Comparison of ENCODE assay signal across 10 cellular contexts in genomic region chr9:128094950-128095544, GRCh38. TPM values are rescaled to one million over a fixed set of nuclear protein-coding genes. Genes with fewer than 3 reads are reported as not detected.
DNase-seq lines count a peak whose midpoint lies in the region; ATAC-seq, FAIRE-seq and TF ChIP-seq lines count a peak whose summit lies in the region.
"Had no signal": no experiment of that assay in that cellular context is flagged by ENCODE, and none has a peak within 500 bp of the region (broad histone marks: within the 10 kb centered on the region; RNA-seq: fewer than 3 reads in every experiment).

No MANE protein-coding gene starts in this region.

- ATAC-seq in activated T-cell treated with anti-CD3 and anti-CD28 coated beads, Interleukin-2, amount 50 U/mL, for 4 hours, result no peak
- no peak for ATAC-seq in K562

- 0 out of 2 replicates have a peak, but pooled peaks cover 10% of the 10 kb centered on the region for H4K20me1 ChIP-seq in K562 (replicated peaks; ENCODE audit: control insufficient read depth, insufficient read depth, low read length)

- TF ChIP-seq RAD21 in K562 (CRISPR knock-in tag; conservative IDR thresholded peaks at IDR 0.05 in 1 of 2, IDR thresholded peaks at IDR 0.05 in 1 of 2), result no peak

- H3K4me1 ChIP-seq in K562 (replicated peaks in 1 of 2; ENCODE audit: control insufficient read depth in 2 of 2, insufficient read depth in 2 of 2, low read length in 2 of 2) (peaks cover 80 to 88% of the 10 kb centered on the region in 2 experiments), mesodermal cell (ENCODE audit: control insufficient read depth, insufficient read depth, low read length, poor library complexity, severe bottlenecking) (peaks cover 46% of the 10 kb centered on the region), transverse colon (peaks cover 33 to 79% (median 57%) of the 10 kb centered on the region in 4 donors)

- DNase-seq in activated T-cell treated with anti-CD3 and anti-CD28 coated beads, Interleukin-2, amount 50 U/mL, for 4 hours, result no peak
- no peak for DNase-seq in activated T-cell treated with anti-CD3 and anti-CD28 coated beads, Interleukin-2, amount 50 U/mL, for 1 hour
- DNase-seq in K562 (ENCODE audit: extremely low read depth in 1 of 4, low spot score in 3 of 4), result no peak
- no peak for DNase-seq in transverse colon
- no peak for DNase-seq in GM13977 (ENCODE audit: low spot score)
- DNase-seq in head of caudate nucleus, result no peak
- DNase-seq in NCI-H510A treated with DMSO at 0.1 percent for 48 hours (lab: John Stamatoyannopoulos, UW), result no peak

- WGBS in K562 (ENCODE audit: insufficient coverage, low coverage, missing lambda C conversion rate), result 48% methylated on average over 11 of the region's 11 CpGs
- WGBS in mesodermal cell (ENCODE audit: insufficient coverage in 2 of 2), 2 experiments, result 74 to 81% methylated on average over 9 to 11 of the region's 11 CpGs
- whole genome bisulfite sequencing in transverse colon (ENCODE audit: low coverage in 1 of 2), 2 donors, result 71 to 93% methylated on average over 3 to 11 of the region's 11 CpGs

- peaks cover 92% of the 10 kb centered on the region for H3K79me2 ChIP-seq in K562 (ENCODE audit: control insufficient read depth, insufficient read depth, low read length)

- in situ Hi-C loops in K562 (cut with MboI), result no loop called here
- in situ Hi-C loops in transverse colon (cut with MboI; ENCODE audit: low pct_ligation_motif_present in 1 of 4, low pct_unique_long_range_greater_than_20kb in 1 of 4, low sequenced_read_pairs in 3 of 4), result no loop called here
- in situ Hi-C loops in GM13977 (cut with MboI; ENCODE audit: low pct_unique_long_range_greater_than_20kb, low sequenced_read_pairs, unreplicated experiment), result no loop called here

- peak overlapping the region; percentile 68 to 80; a peak in 3 of 4 replicates for H3K9ac ChIP-seq in K562 (ENCODE audit: insufficient read depth in 1 of 2, low read depth in 2 of 2, low read length in 2 of 2)

- no peak for FAIRE-seq in K562 (lab: Jason Lieb, UNC)
- FAIRE-seq: colon, HTR-8/SVneo had no signal

- peaks cover 3% of the 10 kb centered on the region for H3K36me3 Mint-ChIP-seq in activated T-cell treated with anti-CD3 and anti-CD28 coated beads, Interleukin-2, amount 50 U/mL, for 4 hours (ENCODE audit: insufficient read depth)

- no peak overlapping the region; the same call in 1 of the 2 replicates for H3K4me3 ChIP-seq in K562
- no peak overlapping the region for H3K4me3 ChIP-seq in mesodermal cell (ENCODE audit: extremely low read depth, insufficient read depth, low read length, poor library complexity, severe bottlenecking)
- H3K4me3 ChIP-seq in transverse colon, result no peak overlapping the region

- no TSS peak for BruUV-seq in K562 (replicated peaks; lab: Mats Ljungman, UMichigan)

- TF ChIP-seq EP300 in K562 (IDR thresholded peaks at IDR 0.05; ENCODE audit: low read length) (no peak), transverse colon (IDR thresholded peaks at IDR 0.05; ENCODE audit: low read depth) (no peak)

- H3K9me3 Mint-ChIP-seq in activated T-cell treated with anti-CD3 and anti-CD28 coated beads, Interleukin-2, amount 50 U/mL, for 4 hours, result no peaks in the 10 kb centered on the region

- intact Hi-C loops in K562 (cut with micrococcal nuclease) (loop anchor here (1.0 to 2.0 kb wide), 2 partner anchors 16 to 28 kb away; partner anchors contain the start of gene NAIF1), transverse colon (cut with DNase I; ENCODE audit: low total_unique reads) (no loop called here), head of caudate nucleus (cut with DNase I) (no loop called here)

- no peaks in the 10 kb centered on the region for H3K9me3 ChIP-seq in K562 (replicated peaks; ENCODE audit: control insufficient read depth, insufficient read depth, low read depth, low read length)
- no peaks in the 10 kb centered on the region for H3K9me3 ChIP-seq in mesodermal cell (ENCODE audit: control insufficient read depth, low read length)
- no peaks in the 10 kb centered on the region for H3K9me3 ChIP-seq in transverse colon

- H3K9me1 ChIP-seq in K562 (ENCODE audit: control insufficient read depth, insufficient read depth, low read length), result no peaks in the 10 kb centered on the region

- CTCF ChIA-PET in K562 (lab: Yijun Ruan, JAX; ENCODE audit: low intra/inter-chr PET ratio), result no interaction called here

- H3K4me3 Mint-ChIP-seq in activated T-cell treated with anti-CD3 and anti-CD28 coated beads, Interleukin-2, amount 50 U/mL, for 4 hours, result peak overlapping the region; percentile 55

- POLR2A ChIA-PET in K562 (lab: Yijun Ruan, JAX), result interaction anchor here (0.6 to 5.6 kb wide), 9 partner anchors 10 to 165 kb away, joined by 3 to 82 read pairs (median 6); partner anchors contain the start of genes NAIF1 and SLC25A25

- H3K27me3 ChIP-seq in K562 (ENCODE audit: control insufficient read depth in 2 of 2, insufficient read depth in 2 of 2, low read length in 2 of 2) (no peaks in the 10 kb centered on the region), transverse colon (no peaks in the 10 kb centered on the region)

- peaks cover 83% of the 10 kb centered on the region for H3K4me1 Mint-ChIP-seq in activated T-cell treated with anti-CD3 and anti-CD28 coated beads, Interleukin-2, amount 50 U/mL, for 4 hours (ENCODE audit: low read depth)

- H3K4me2 ChIP-seq in K562 (ENCODE audit: insufficient read depth, low read length), result peak overlapping the region; percentile 78

- H3K27ac ChIP-seq in K562 (ENCODE audit: extremely low read depth, low read depth, low read length), result peak overlapping the region; percentile 89
- peak overlapping the region; percentile 95 for H3K27ac ChIP-seq in mesodermal cell (ENCODE audit: low read depth, low read length, severe bottlenecking)
- H3K27ac ChIP-seq in transverse colon, result peak overlapping the region; percentile 86 to 91 (median 88)

- no peak for TF ChIP-seq POLR2A in K562 (conservative IDR thresholded peaks at IDR 0.05)
- no peak for TF ChIP-seq POLR2A in transverse colon (IDR thresholded peaks at IDR 0.05)

- no peak for TF ChIP-seq CTCF in K562 (IDR thresholded peaks at IDR 0.05 in 2 of 3, conservative IDR thresholded peaks at IDR 0.05 in 1 of 3; ENCODE audit: insufficient read depth in 2 of 3, low read depth in 1 of 3, low read length in 3 of 3)
- no peak for TF ChIP-seq CTCF in transverse colon (IDR thresholded peaks at IDR 0.05)
- no peak for TF ChIP-seq CTCF in GM13977 (IDR thresholded peaks at IDR 0.05; ENCODE audit: extremely low read depth, insufficient read depth, missing control alignments)

- no peak overlapping the region for H2AFZ ChIP-seq in K562 (ENCODE audit: low read depth, low read length)

- H3K36me3 ChIP-seq in K562 (ENCODE audit: control insufficient read depth, insufficient read depth, low read length) (peaks cover 72% of the 10 kb centered on the region; the same call in 2 of the 3 replicates), mesodermal cell (ENCODE audit: control insufficient read depth, insufficient read depth, low read length) (peaks cover 4% of the 10 kb centered on the region), transverse colon (no peaks in the 10 kb centered on the region)

- no peaks in the 10 kb centered on the region for H3K27me3 Mint-ChIP-seq in activated T-cell treated with anti-CD3 and anti-CD28 coated beads, Interleukin-2, amount 50 U/mL, for 4 hours (ENCODE audit: low read depth)

RNA-seq across cellular contexts. Expression of gene SLC25A25, which starts 27.0 kb away (rescaled TPM):
- 10 to 100 TPM; 13.9 to 16.3 (median 15.6) TPM for total RNA-seq in activated T-cell treated with anti-CD3 and anti-CD28 coated beads, Interleukin-2, amount 50 U/mL, for 4 hours
- 56.5 and 74.4 TPM in 2 replicates for total RNA-seq in K562 (2011; cell fraction: chromatin; rRNA removed; ENCODE audit: low replicate concordance)
- total RNA-seq in K562 (2011; cell fraction: nucleolus; rRNA removed), result 41.5 and 42.5 TPM in 2 replicates
- 26.8 and 33.4 TPM in 2 replicates for total RNA-seq in K562 (2011; cell fraction: nucleoplasm; rRNA removed)
- total RNA-seq in K562 (2014; rRNA removed) (35.9 and 39.5 TPM in 2 replicates), K562 (2014; rRNA removed; fragmentation: Illumina TruSeq; extraction: Trizol) (19.0 and 19.3 TPM in 2 replicates), K562 (2015; rRNA removed; fragmentation: Illumina TruSeq; extraction: Trizol) (23.2 and 25.1 TPM in 2 replicates), K562 (2021) (30.1 and 30.7 TPM in 2 replicates), transverse colon (10 to 100 TPM; 25.5 to 35.5 (median 32.5) TPM)
- polyA plus RNA-seq in K562 (2011; rRNA removed) (21.7 and 26.7 TPM in 2 replicates), K562 (2014; fragmentation: Illumina TruSeq; extraction: Trizol) (18.7 and 25.2 TPM in 2 replicates), K562 (2014; fragmentation: Nextera tagmentation; extraction: Ambion mirVana) (under 1 TPM; 0.07 to 0.10 TPM), K562 (2014; rRNA removed) (27.2 and 31.0 TPM in 2 replicates)
- 20.4 and 25.8 TPM in 2 replicates for polyA plus RNA-seq in K562 (2011; cell fraction: cytosol; rRNA removed)
- 29.9 and 44.4 TPM in 2 replicates for polyA plus RNA-seq in K562 (2011; cell fraction: nucleus; rRNA removed)
- polyA plus RNA-seq in K562 (2012), result 20.5 and 23.5 TPM in 2 replicates
- polyA minus RNA-seq in K562 (2011; rRNA and poly(A)+ RNA removed), result 21.0 and 28.2 TPM in 2 replicates
- 14.7 and 16.8 TPM in 2 replicates for polyA minus RNA-seq in K562 (2011; cell fraction: cytosol; rRNA and poly(A)+ RNA removed)
- 14.8 and 20.9 TPM in 2 replicates for polyA minus RNA-seq in K562 (2011; cell fraction: nucleus; rRNA and poly(A)+ RNA removed)
- polyA plus RNA-seq in mesodermal cell (2013, experiment 1 of 2), result 7.2 TPM
- polyA plus RNA-seq in mesodermal cell (2013, experiment 2 of 2), result 7.5 TPM

RNA-seq across cellular contexts. Expression of gene NAIF1, which starts 27.9 kb away (rescaled TPM):
- total RNA-seq in activated T-cell treated with anti-CD3 and anti-CD28 coated beads, Interleukin-2, amount 50 U/mL, for 4 hours, result 10 to 100 TPM in 1 of 3 donors, 1 to 10 TPM in 2; 9.5 to 11.2 (median 9.7) TPM
- total RNA-seq in K562 (2011; cell fraction: chromatin; rRNA removed; ENCODE audit: low replicate concordance), result 14.2 and 31.0 TPM in 2 replicates
- total RNA-seq in K562 (2011; cell fraction: nucleolus; rRNA removed), result 27.1 and 29.7 TPM in 2 replicates
- total RNA-seq in K562 (2011; cell fraction: nucleoplasm; rRNA removed), result 19.1 and 19.8 TPM in 2 replicates
- total RNA-seq in K562 (2014; rRNA removed) (21.3 and 27.6 TPM in 2 replicates), K562 (2014; rRNA removed; fragmentation: Illumina TruSeq; extraction: Trizol) (15.8 and 16.2 TPM in 2 replicates), K562 (2015; rRNA removed; fragmentation: Illumina TruSeq; extraction: Trizol) (15.9 and 17.4 TPM in 2 replicates), K562 (2021) (23.1 and 26.6 TPM in 2 replicates), transverse colon (10 to 100 TPM in 3 of 4 donors, under 1 TPM in 1; 0.60 to 23.2 (median 14.0) TPM)
- polyA plus RNA-seq in K562 (2011; rRNA removed) (17.2 and 21.5 TPM in 2 replicates), K562 (2014; fragmentation: Illumina TruSeq; extraction: Trizol) (16.3 and 16.9 TPM in 2 replicates), K562 (2014; fragmentation: Nextera tagmentation; extraction: Ambion mirVana) (1 to 10 TPM; 4.8 to 5.3 TPM), K562 (2014; rRNA removed) (17.7 and 17.8 TPM in 2 replicates)
- polyA plus RNA-seq in K562 (2011; cell fraction: cytosol; rRNA removed), result 24.4 and 26.5 TPM in 2 replicates
- 17.1 and 20.0 TPM in 2 replicates for polyA plus RNA-seq in K562 (2011; cell fraction: nucleus; rRNA removed)
- 16.5 and 19.9 TPM in 2 replicates for polyA plus RNA-seq in K562 (2012)
- 14.9 and 19.6 TPM in 2 replicates for polyA minus RNA-seq in K562 (2011; rRNA and poly(A)+ RNA removed)
- 14.2 and 26.5 TPM in 2 replicates for polyA minus RNA-seq in K562 (2011; cell fraction: cytosol; rRNA and poly(A)+ RNA removed)
- 6.3 and 7.7 TPM in 2 replicates for polyA minus RNA-seq in K562 (2011; cell fraction: nucleus; rRNA and poly(A)+ RNA removed)
- polyA plus RNA-seq in mesodermal cell (2013, experiment 1 of 2), result 7.5 TPM
- 8.9 TPM for polyA plus RNA-seq in mesodermal cell (2013, experiment 2 of 2)

RNA-seq across cellular contexts. Expression of gene PTGES2, which starts 32.5 kb away (rescaled TPM):
- total RNA-seq in activated T-cell treated with anti-CD3 and anti-CD28 coated beads, Interleukin-2, amount 50 U/mL, for 4 hours, result 100 to 1,000 TPM; 123 to 132 (median 123) TPM
- 91.2 and 285 TPM in 2 replicates for total RNA-seq in K562 (2011; cell fraction: chromatin; rRNA removed; ENCODE audit: low replicate concordance)
- total RNA-seq in K562 (2011; cell fraction: nucleolus; rRNA removed), result 223 and 287 TPM in 2 replicates
- 132 and 134 TPM in 2 replicates for total RNA-seq in K562 (2011; cell fraction: nucleoplasm; rRNA removed)
- total RNA-seq in K562 (2014; rRNA removed) (196 and 257 TPM in 2 replicates), K562 (2014; rRNA removed; fragmentation: Illumina TruSeq; extraction: Trizol) (34.3 and 50.3 TPM in 2 replicates), K562 (2015; rRNA removed; fragmentation: Illumina TruSeq; extraction: Trizol) (98.9 and 102 TPM in 2 replicates), K562 (2021) (135 and 137 TPM in 2 replicates), transverse colon (100 to 1,000 TPM; 109 to 434 (median 164) TPM)
- polyA plus RNA-seq in K562 (2011; rRNA removed) (90.1 and 106 TPM in 2 replicates), K562 (2014; fragmentation: Illumina TruSeq; extraction: Trizol) (89.2 and 128 TPM in 2 replicates), K562 (2014; fragmentation: Nextera tagmentation; extraction: Ambion mirVana) (1 to 10 TPM; 2.4 to 6.2 TPM), K562 (2014; rRNA removed) (128 and 149 TPM in 2 replicates)
- 92.2 and 177 TPM in 2 replicates for polyA plus RNA-seq in K562 (2011; cell fraction: cytosol; rRNA removed)
- polyA plus RNA-seq in K562 (2011; cell fraction: nucleus; rRNA removed), result 244 and 370 TPM in 2 replicates
- polyA plus RNA-seq in K562 (2012), result 94.0 and 96.2 TPM in 2 replicates
- polyA minus RNA-seq in K562 (2011; rRNA and poly(A)+ RNA removed), result 49.5 and 74.8 TPM in 2 replicates
- 57.2 and 75.5 TPM in 2 replicates for polyA minus RNA-seq in K562 (2011; cell fraction: cytosol; rRNA and poly(A)+ RNA removed)
- 73.1 and 77.3 TPM in 2 replicates for polyA minus RNA-seq in K562 (2011; cell fraction: nucleus; rRNA and poly(A)+ RNA removed)
- polyA plus RNA-seq in mesodermal cell (2013, experiment 1 of 2), result 36.7 TPM
- polyA plus RNA-seq in mesodermal cell (2013, experiment 2 of 2), result 30.0 TPM

RNA-seq across cellular contexts. Expression of gene LCN2, which starts 54.2 kb away (rescaled TPM):
- total RNA-seq in activated T-cell treated with anti-CD3 and anti-CD28 coated beads, Interleukin-2, amount 50 U/mL, for 4 hours, result not detected
- 0.58 and 2.0 TPM in 2 replicates for total RNA-seq in K562 (2011; cell fraction: chromatin; rRNA removed; ENCODE audit: low replicate concordance)
- 1.1 and 1.3 TPM in 2 replicates for total RNA-seq in K562 (2011; cell fraction: nucleolus; rRNA removed)
- 1.7 TPM in 1 of 2 replicates, not detected in the other for total RNA-seq in K562 (2011; cell fraction: nucleoplasm; rRNA removed)
- total RNA-seq in K562 (2014; rRNA removed), result 0.20 and 0.54 TPM in 2 replicates
- 0.47 TPM in 1 of 2 replicates, not detected in the other for total RNA-seq in K562 (2014; rRNA removed; fragmentation: Illumina TruSeq; extraction: Trizol)
- total RNA-seq in K562 (2015; rRNA removed; fragmentation: Illumina TruSeq; extraction: Trizol), result not detected in 2 replicates
- 0.40 and 0.72 TPM in 2 replicates for total RNA-seq in K562 (2021)
- polyA plus RNA-seq in K562 (2011; rRNA removed), result 0.60 and 1.2 TPM in 2 replicates
- polyA plus RNA-seq in K562 (2011; cell fraction: cytosol; rRNA removed), result 0.40 and 0.69 TPM in 2 replicates
- 3.3 and 4.8 TPM in 2 replicates for polyA plus RNA-seq in K562 (2011; cell fraction: nucleus; rRNA removed)
- polyA plus RNA-seq in K562 (2012), result 0.16 and 0.37 TPM in 2 replicates
- 0.22 and 1.0 TPM in 2 replicates for polyA plus RNA-seq in K562 (2014; fragmentation: Illumina TruSeq; extraction: Trizol)
- polyA plus RNA-seq in K562 (2014; fragmentation: Nextera tagmentation; extraction: Ambion mirVana), result under 1 TPM; 0.10 to 0.11 TPM
- polyA plus RNA-seq in K562 (2014; rRNA removed), result 0.21 and 0.65 TPM in 2 replicates
- polyA minus RNA-seq in K562 (2011; rRNA and poly(A)+ RNA removed), result 1.2 and 1.4 TPM in 2 replicates
- polyA minus RNA-seq in K562 (2011; cell fraction: cytosol; rRNA and poly(A)+ RNA removed), result not detected in 2 replicates
- polyA minus RNA-seq in K562 (2011; cell fraction: nucleus; rRNA and poly(A)+ RNA removed), result not detected in 2 replicates
- not detected for polyA plus RNA-seq in mesodermal cell (2013, experiment 1 of 2)
- not detected for polyA plus RNA-seq in mesodermal cell (2013, experiment 2 of 2)
- 100 to 1,000 TPM in 1 of 4 donors, 10 to 100 TPM in 2, 1 to 10 TPM in 1; 8.6 to 115 (median 37.3) TPM for total RNA-seq in transverse colon
